Comparison of ENCODE assay signal across 8 cellular contexts in genomic region chr9:130129425-130130061, GRCh38. TPM values are rescaled to one million over a fixed set of nuclear protein-coding genes. Genes with fewer than 3 reads are reported as not detected.
DNase-seq lines count a peak whose midpoint lies in the region; ATAC-seq lines count a peak whose summit lies in the region.

No MANE protein-coding gene starts in this region.

- no peaks in the 10 kb centered on the region for H3K27me3 ChIP-seq in right cardiac atrium (ENCODE audit: control insufficient read depth, insufficient read depth)

- peaks cover 83% of the 10 kb centered on the region for H3K36me3 Mint-ChIP-seq in stimulated activated effector memory CD8-positive, alpha-beta T cell treated with anti-CD3 and anti-CD28 coated beads, Interleukin-12 subunit alpha, Interleukin-12 subunit beta, amount 100 ng/mL, for 72 hours

- WGBS in right cardiac atrium, result 81% methylated on average over 22 of the region's 22 CpGs

- H3K4me1 Mint-ChIP-seq in stimulated activated effector memory CD8-positive, alpha-beta T cell treated with anti-CD3 and anti-CD28 coated beads, Interleukin-12 subunit alpha, Interleukin-12 subunit beta, amount 100 ng/mL, for 72 hours, result peaks cover 64% of the 10 kb centered on the region

- H3K4me3 Mint-ChIP-seq in stimulated activated effector memory CD8-positive, alpha-beta T cell treated with anti-CD3 and anti-CD28 coated beads, Interleukin-12 subunit alpha, Interleukin-12 subunit beta, amount 100 ng/mL, for 72 hours, result peak overlapping the region; percentile 89

- no peak overlapping the region for H3K4me3 ChIP-seq in right cardiac atrium (ENCODE audit: low read length)

- no peaks in the 10 kb centered on the region for H3K9me3 ChIP-seq in right cardiac atrium (ENCODE audit: control insufficient read depth, low read length)

- H3K9me3 Mint-ChIP-seq in stimulated activated effector memory CD8-positive, alpha-beta T cell treated with anti-CD3 and anti-CD28 coated beads, Interleukin-12 subunit alpha, Interleukin-12 subunit beta, amount 100 ng/mL, for 72 hours, result no peaks in the 10 kb centered on the region

- peak; percentile 41 for DNase-seq in activated CD8-positive, alpha-beta memory T cell treated with anti-CD3 and anti-CD28 coated beads, Interleukin-2, amount 50 U/mL, for 4 hours
- DNase-seq in right cardiac atrium, result no peak
- peak in 1 of 2 donors; percentile 78 for DNase-seq in stimulated activated effector memory CD8-positive, alpha-beta T cell treated with anti-CD3 and anti-CD28 coated beads, Interleukin-12 subunit alpha, Interleukin-12 subunit beta, amount 100 ng/mL, for 72 hours (ENCODE audit: low spot score in 2 of 2)

- H3K4me1 ChIP-seq in right cardiac atrium (ENCODE audit: control insufficient read depth, insufficient read depth, low read length), result no peaks in the 10 kb centered on the region

- ATAC-seq in HG03354 (IDR thresholded peaks at IDR 0.05; ENCODE audit: poor library complexity, severe bottlenecking, unreplicated experiment) (peak; percentile 11), right cardiac atrium (peak; percentile 15 to 32), HG02678 (IDR thresholded peaks at IDR 0.05; ENCODE audit: unreplicated experiment) (no peak), HG03378 (IDR thresholded peaks at IDR 0.05; ENCODE audit: unreplicated experiment) (no peak), GM21576 (IDR thresholded peaks at IDR 0.05; ENCODE audit: unreplicated experiment) (no peak), GM21737 (IDR thresholded peaks at IDR 0.05; ENCODE audit: unreplicated experiment) (no peak)
- ATAC-seq in stimulated activated effector memory CD8-positive, alpha-beta T cell treated with anti-CD3 and anti-CD28 coated beads, Interleukin-12 subunit alpha, Interleukin-12 subunit beta, amount 100 ng/mL, for 72 hours, result no peak

- intact Hi-C loops in right cardiac atrium (cut with DNase I), result no loop called here

- peak overlapping the region; percentile 100 for H3K27ac Mint-ChIP-seq in stimulated activated effector memory CD8-positive, alpha-beta T cell treated with anti-CD3 and anti-CD28 coated beads, Interleukin-12 subunit alpha, Interleukin-12 subunit beta, amount 100 ng/mL, for 72 hours

- peak overlapping the region; percentile 4 for H3K27ac ChIP-seq in right cardiac atrium (ENCODE audit: low read length)

RNA-seq across cellular contexts. Expression of gene NCS1, which starts 42.7 kb away (rescaled TPM):
- total RNA-seq in right cardiac atrium, result 10 to 100 TPM; 16.6 to 46.9 (median 19.0) TPM
- polyA plus RNA-seq in right cardiac atrium, result 9.3 TPM

Comparison
In these comparisons a context has a peak if more than half of its experiments do, and no peak if none do; other contexts are left out.
1. ATAC-seq: peak in HG03354 (single experiment) and right cardiac atrium (2 of 2); none in stimulated activated effector memory CD8-positive, alpha-beta T cell treated with anti-CD3 and anti-CD28 coated beads, Interleukin-12 subunit alpha, Interleukin-12 subunit beta, amount 100 ng/mL, for 72 hours (single experiment), HG02678 (single experiment), HG03378 (single experiment), GM21576 (single experiment) and GM21737 (single experiment).